In the genomic region with DNA sequence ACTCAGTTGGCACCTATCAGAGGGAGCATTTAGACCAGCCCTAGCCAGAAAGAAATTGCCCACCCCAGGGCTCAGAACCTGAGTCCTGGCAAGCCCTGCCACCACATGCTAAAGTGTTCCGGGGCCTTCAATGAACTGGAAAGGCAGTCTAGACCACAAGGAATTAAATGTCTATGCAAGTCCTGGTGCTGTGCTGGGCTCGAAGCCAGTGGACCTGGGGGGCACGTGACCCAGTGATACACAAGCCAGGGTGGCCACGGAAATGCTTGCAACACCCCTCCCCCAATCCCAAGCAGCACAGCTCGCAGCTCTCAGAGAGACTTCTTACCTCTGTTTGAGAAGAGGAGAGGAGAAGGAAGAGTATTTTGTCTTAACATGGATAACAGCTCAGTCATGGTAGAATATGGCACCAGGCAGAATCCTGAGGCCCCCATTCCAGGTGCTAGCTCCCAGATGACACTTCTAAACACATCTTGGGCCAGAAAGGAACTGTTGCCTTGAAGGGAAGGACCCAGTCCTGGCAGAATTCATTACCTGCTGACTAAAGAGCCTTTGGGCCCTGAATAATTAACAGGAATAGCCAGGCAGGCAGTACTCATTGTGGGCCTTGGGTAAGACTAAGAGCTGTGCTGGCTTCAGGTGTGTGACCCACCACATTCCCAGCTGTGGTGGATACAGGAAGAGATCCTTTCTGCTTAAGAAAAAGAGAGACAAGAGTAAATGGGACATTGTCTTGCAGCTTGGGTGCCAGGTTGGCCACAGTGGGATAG, we compare ENCODE assay signal across 19 cellular contexts.
DNase-seq lines count a peak whose midpoint lies in the region; ATAC-seq, FAIRE-seq and TF ChIP-seq lines count a peak whose summit lies in the region.
"Had no signal": no experiment of that assay in that cellular context is flagged by ENCODE, and none has a peak within 500 bp of the region (broad histone marks: within the 10 kb centered on the region; RNA-seq: fewer than 3 reads in every experiment).

No MANE protein-coding gene starts in this region.

- FAIRE-seq in astrocyte (lab: Jason Lieb, UNC): no peak

- peaks cover 3% of the 10 kb centered on the region for H4K20me1 ChIP-seq in astrocyte (ENCODE audit: insufficient read depth, low read length)

- H3K36me3 ChIP-seq in astrocyte (ENCODE audit: insufficient read depth, low read length): no peaks in the 10 kb centered on the region

- no peak overlapping the region for H3K4me2 ChIP-seq in astrocyte (ENCODE audit: low read length)
- H3K4me2 ChIP-seq: PC-9 had no signal

- peaks cover 7% of the 10 kb centered on the region for H3K4me1 ChIP-seq in astrocyte (ENCODE audit: insufficient read depth, low read length)

- H3K4me1 Mint-ChIP-seq in astrocyte (ENCODE audit: low read depth, unreplicated experiment) (peaks cover 2% of the 10 kb centered on the region), naive B cell (peaks cover 26 to 29% (median 27%) of the 10 kb centered on the region in 3 donors)

- no peak overlapping the region for H2AFZ ChIP-seq in astrocyte (ENCODE audit: low read depth, low read length)
- H2AFZ ChIP-seq: PC-9 had no signal

- no peak for TF ChIP-seq CTCF in astrocyte (IDR thresholded peaks at IDR 0.05; ENCODE audit: insufficient read depth, low read depth, low read length)

- no peak overlapping the region for H3K4me3 ChIP-seq in astrocyte (ENCODE audit: insufficient read depth, low read depth, low read length)
- H3K4me3 ChIP-seq: PC-9 had no signal

- peaks cover 20% of the 10 kb centered on the region for H3K9me3 Mint-ChIP-seq in astrocyte (ENCODE audit: unreplicated experiment)
- H3K9me3 Mint-ChIP-seq in naive B cell: peaks cover 4 to 56% (median 43%) of the 10 kb centered on the region in 7 donors

- no peaks in the 10 kb centered on the region for H3K79me2 ChIP-seq in astrocyte (ENCODE audit: insufficient read depth, low read length)

- H3K27ac Mint-ChIP-seq in astrocyte (ENCODE audit: unreplicated experiment) (peak overlapping the region; percentile 23), naive B cell (peak overlapping the region in 4 of 6 donors; percentile 9 to 59 (median 44))
- H3K27ac Mint-ChIP-seq: H9 had no signal

- H3K9ac ChIP-seq in astrocyte (ENCODE audit: low read length): no peak overlapping the region

- H3K4me3 Mint-ChIP-seq in astrocyte (ENCODE audit: unreplicated experiment): no peak overlapping the region
- peak overlapping the region in 2 of 8 donors; percentile 15 to 21 for H3K4me3 Mint-ChIP-seq in naive B cell
- H3K4me3 Mint-ChIP-seq: H9 had no signal

- peaks cover 24% of the 10 kb centered on the region for H3K36me3 Mint-ChIP-seq in astrocyte (ENCODE audit: low read depth, unreplicated experiment)
- peaks cover 32 to 60% of the 10 kb centered on the region in 2 donors for H3K36me3 Mint-ChIP-seq in naive B cell

- H3K27ac ChIP-seq in astrocyte (ENCODE audit: low read depth, low read length): no peak overlapping the region
- H3K27ac ChIP-seq: C4-2B, HL-60, PC-9 had no signal

- DNase-seq in HK-2 (ENCODE audit: unreplicated experiment) (peak; percentile 73), astrocyte (ENCODE audit: low read depth) (peak; percentile 77), fibroblast of peridontal ligament (ENCODE audit: extremely low read depth) (peak; percentile 11), naive B cell (no peak), NCI-H524 treated with DMSO at 0.1 percent for 48 hours (lab: John Stamatoyannopoulos, UW) (no peak)
- DNase-seq: EL, H9, KBM-7, NCI-H1048, NCI-H146, NCI-H2081, NCI-H510A treated with DMSO at 0.1 percent for 48 hours, PC-9 had no signal

- ATAC-seq in naive B cell (ENCODE audit: low read depth in 2 of 2) (no peak), GM18867 (IDR thresholded peaks at IDR 0.05; ENCODE audit: unreplicated experiment) (no peak), HG03175 (IDR thresholded peaks at IDR 0.05; ENCODE audit: unreplicated experiment) (no peak), GM19035 (IDR thresholded peaks at IDR 0.05; ENCODE audit: unreplicated experiment) (no peak)
- ATAC-seq: Right ventricle myocardium inferior had no signal

- no peaks in the 10 kb centered on the region for H3K27me3 ChIP-seq in astrocyte (ENCODE audit: insufficient read depth, low read length)

- H3K27me3 Mint-ChIP-seq in astrocyte (ENCODE audit: low read depth, unreplicated experiment) (no peaks in the 10 kb centered on the region), naive B cell (no peaks in the 10 kb centered on the region)

- peaks cover 5% of the 10 kb centered on the region for H3K9me3 ChIP-seq in astrocyte (ENCODE audit: insufficient read depth, low read depth, low read length)

Comparison
In these comparisons a context has a peak if more than half of its experiments do, and no peak if none do; other contexts are left out.
1. DNase-seq: peak in HK-2 (single experiment), astrocyte (single experiment) and fibroblast of peridontal ligament (single experiment); none in naive B cell (single experiment) and NCI-H524 treated with DMSO at 0.1 percent for 48 hours (single experiment).